Comparison of ENCODE assay signal across 1 cellular context in genomic region chr9:134350416-134350994, GRCh38.
TF ChIP-seq lines count a peak whose summit lies in the region.

No MANE protein-coding gene starts in this region.

TF ChIP-seq in HepG2, 621 proteins besides CTCF, POLR2A, EP300 and RAD21 (continued from another document):
- TF ChIP-seq ZNF687 (CRISPR knock-in tag; IDR thresholded peaks at IDR 0.05), result 0 out of 2 replicates have a peak, but pooled peaks have one; percentile 15
